Comparison of ENCODE assay signal across 21 cellular contexts in the genomic region with DNA sequence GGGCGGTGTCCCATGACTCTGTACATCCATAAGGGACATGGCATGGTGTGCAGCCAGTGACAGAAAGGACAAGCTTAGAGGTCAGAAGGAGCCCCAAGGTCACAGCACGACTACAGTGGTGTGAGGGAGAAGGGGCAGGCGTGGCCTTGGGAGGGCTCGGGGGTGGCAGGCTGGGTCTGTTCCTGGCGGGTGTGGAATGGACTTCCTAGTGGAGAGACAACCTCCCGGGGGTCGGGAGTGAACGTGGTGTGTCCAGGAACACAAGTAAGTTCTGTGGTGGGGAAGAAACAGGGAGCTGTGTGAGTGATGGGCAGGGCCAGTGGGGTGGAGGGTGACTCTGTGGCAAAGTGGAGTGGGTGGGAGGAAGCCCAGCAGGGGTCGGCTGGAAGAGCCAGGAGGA.
DNase-seq lines count a peak whose midpoint lies in the region; ATAC-seq, FAIRE-seq and TF ChIP-seq lines count a peak whose summit lies in the region.
"Had no signal": no experiment of that assay in that cellular context is flagged by ENCODE, and none has a peak within 500 bp of the region (broad histone marks: within the 10 kb centered on the region; RNA-seq: fewer than 3 reads in every experiment).

No MANE protein-coding gene starts in this region.

- H3K23me2 ChIP-seq in H1 (ENCODE audit: low read depth, low read length) = no peaks in the 10 kb centered on the region

- no peak overlapping the region for H2BK120ac ChIP-seq in H1 (replicated peaks; ENCODE audit: low read depth, low read length)
- no peak overlapping the region for H2BK120ac ChIP-seq in trophoblast cell (ENCODE audit: insufficient read depth, low read length, poor library complexity)

- H3K36me3 ChIP-seq in BLaER1 (no peaks in the 10 kb centered on the region), H1 (ENCODE audit: control insufficient read depth in 2 of 4, insufficient read depth in 4 of 4, low read length in 3 of 4) (no peaks in the 10 kb centered on the region), trophoblast cell (ENCODE audit: control insufficient read depth in 1 of 2, insufficient read depth in 2 of 2, low read length in 2 of 2) (no peaks in the 10 kb centered on the region), vagina (no peaks in the 10 kb centered on the region)
- H3K36me3 ChIP-seq: HAP-1 had no signal

- no peak overlapping the region for H3K56ac ChIP-seq in H1 (replicated peaks; ENCODE audit: insufficient read length, low read depth, low read length)

- TF ChIP-seq CTCF in H1 (IDR thresholded peaks at IDR 0.05; ENCODE audit: control extremely low read depth in 1 of 3, insufficient read depth in 1 of 3, low read depth in 1 of 3, low read length in 3 of 3) = no peak
- TF ChIP-seq CTCF in vagina (IDR thresholded peaks at IDR 0.05) = no peak
- TF ChIP-seq CTCF in GM13976 (IDR thresholded peaks at IDR 0.05; ENCODE audit: borderline replicate concordance, control extremely low read depth, extremely low read depth, insufficient read depth, missing control alignments) = no peak

- H4K91ac ChIP-seq in H1 (replicated peaks; ENCODE audit: insufficient read length, low read length) = peak overlapping the region; percentile 18
- H4K91ac ChIP-seq in trophoblast cell (ENCODE audit: low read depth, low read length) = no peak overlapping the region

- H3K23ac ChIP-seq in H1 (ENCODE audit: insufficient read length) (no peak overlapping the region), trophoblast cell (ENCODE audit: low read length) (no peak overlapping the region)

- H3K27me3 ChIP-seq in BLaER1 (no peaks in the 10 kb centered on the region), H1 (replicated peaks in 1 of 4; ENCODE audit: control insufficient read depth in 3 of 4, extremely low read depth in 1 of 4, insufficient read depth in 3 of 4, low read length in 3 of 4) (no peaks in the 10 kb centered on the region), trophoblast cell (ENCODE audit: insufficient read depth, low read length) (no peaks in the 10 kb centered on the region), vagina (no peaks in the 10 kb centered on the region)

- no peaks in the 10 kb centered on the region for H4K20me1 ChIP-seq in BLaER1
- H4K20me1 ChIP-seq in H1 (replicated peaks in 1 of 2; ENCODE audit: control insufficient read depth in 1 of 2, insufficient read depth in 2 of 2, low read length in 2 of 2) = no peaks in the 10 kb centered on the region

- H3K9me3 ChIP-seq in BLaER1 (0 out of 2 replicates have a peak, but pooled peaks cover 6% of the 10 kb centered on the region), H1 (ENCODE audit: insufficient read depth in 2 of 2, low read depth in 1 of 2, low read length in 1 of 2) (peaks cover 0 to 10% of the 10 kb centered on the region in 2 experiments; a peak in 2 of 4 replicates), trophoblast cell (ENCODE audit: insufficient read depth, low read depth, low read length) (peaks cover 9% of the 10 kb centered on the region), vagina (no peaks in the 10 kb centered on the region)
- H3K9me3 ChIP-seq: HAP-1 had no signal

- 70% methylated on average over 9 of the region's 9 CpGs; no CpG with 5 or more reads in 1 of the 2 experiments for WGBS in H1 (ENCODE audit: extremely low coverage in 1 of 2, insufficient coverage in 1 of 2, insufficient read length in 1 of 2, insufficient replicate concordance in 2 of 2, low coverage in 1 of 2, low lambda C conversion rate in 2 of 2, missing lambda C conversion rate in 1 of 2), 2 experiments
- whole genome bisulfite sequencing in trophoblast cell (ENCODE audit: extremely low coverage, insufficient coverage, insufficient read length) = no CpG with 5 or more reads among the region's 9 CpGs

- H3K4me1 ChIP-seq in BLaER1 (peaks cover 60% of the 10 kb centered on the region), H1 (replicated peaks in 1 of 4; ENCODE audit: control insufficient read depth in 3 of 4, insufficient read depth in 4 of 4, low read length in 3 of 4) (peaks cover 0 to 12% (median 2%) of the 10 kb centered on the region in 4 experiments; a peak in 4 of 7 replicates), trophoblast cell (ENCODE audit: control insufficient read depth in 1 of 2, insufficient read depth in 2 of 2, low read length in 2 of 2) (no peaks in the 10 kb centered on the region), vagina (no peaks in the 10 kb centered on the region)
- H3K4me1 ChIP-seq: HAP-1 had no signal

- H3K14ac ChIP-seq in H1 (ENCODE audit: insufficient read length) (no peak overlapping the region), trophoblast cell (ENCODE audit: low read length) (no peak overlapping the region)

- H3K9ac ChIP-seq in BLaER1 (no peak overlapping the region), H1 (replicated peaks in 1 of 4; ENCODE audit: extremely low read depth in 1 of 4, low read depth in 3 of 4, low read length in 3 of 4) (no peak overlapping the region), trophoblast cell (ENCODE audit: low read length) (no peak overlapping the region)

- H3K27me3 Mint-ChIP-seq in activated naive CD4-positive, alpha-beta T cell treated with anti-CD3 and anti-CD28 coated beads for 36 hours (ENCODE audit: low read depth) = peaks cover 3% of the 10 kb centered on the region
- H3K27me3 Mint-ChIP-seq: CD4-positive, CD25-positive, alpha-beta regulatory T cell had no signal

- no peaks in the 10 kb centered on the region for H3K36me3 Mint-ChIP-seq in activated naive CD4-positive, alpha-beta T cell treated with anti-CD3 and anti-CD28 coated beads for 36 hours (ENCODE audit: low read depth)
- H3K36me3 Mint-ChIP-seq: CD4-positive, CD25-positive, alpha-beta regulatory T cell had no signal

- no peak overlapping the region for H2BK5ac ChIP-seq in H1 (ENCODE audit: low read depth, low read length)
- no peak overlapping the region for H2BK5ac ChIP-seq in trophoblast cell (ENCODE audit: low read depth, low read length, poor library complexity)

- H2AFZ ChIP-seq in H1 (ENCODE audit: low read length) (no peak overlapping the region), trophoblast cell (ENCODE audit: insufficient read depth, low read length, poor library complexity) (no peak overlapping the region)
- H2AFZ ChIP-seq: GM23338 had no signal

- no peaks in the 10 kb centered on the region for H3K4me1 Mint-ChIP-seq in activated naive CD4-positive, alpha-beta T cell treated with anti-CD3 and anti-CD28 coated beads for 36 hours (ENCODE audit: low read depth)
- H3K4me1 Mint-ChIP-seq: CD4-positive, CD25-positive, alpha-beta regulatory T cell; CD8-positive, alpha-beta memory T cell had no signal

- DNase-seq in H1 (ENCODE audit: low read depth in 1 of 2, low spot score in 2 of 2) (no peak), mesenteric fat pad (ENCODE audit: low spot score) (peak; percentile 82), trophoblast cell (no peak), vagina (ENCODE audit: extremely low spot score in 2 of 2) (no peak), GM13976 (ENCODE audit: low spot score) (no peak)
- no peak for DNase-seq in activated naive CD4-positive, alpha-beta T cell treated with anti-CD3 and anti-CD28 coated beads for 36 hours
- DNase-seq: 8988T; C1 segment of cervical spinal cord; CD4-positive, CD25-positive, alpha-beta regulatory T cell; CD8-positive, alpha-beta memory T cell; COR-L47; DMS 273 treated with DMSO at 0.1 percent for 48 hours; DMS53; DND-41; EL had no signal

- H2BK15ac ChIP-seq in H1 (ENCODE audit: low read length) = no peak overlapping the region

- H3K79me1 ChIP-seq in H1 (ENCODE audit: low read depth, low read length) (no peaks in the 10 kb centered on the region), trophoblast cell (ENCODE audit: low read length) (no peaks in the 10 kb centered on the region)

- no peak overlapping the region for H3K4me3 ChIP-seq in BLaER1
- no peak overlapping the region for H3K4me3 ChIP-seq in H1 (ENCODE audit: extremely low read depth in 1 of 4, insufficient read depth in 2 of 4, low read depth in 3 of 4, low read length in 4 of 4)
- H3K4me3 ChIP-seq in trophoblast cell (ENCODE audit: low read depth, low read length) = peak overlapping the region; percentile 33
- no peak overlapping the region for H3K4me3 ChIP-seq in vagina
- H3K4me3 ChIP-seq: GM12878, GM23338, HAP-1 had no signal

- TF ChIP-seq POLR2A in H1 (IDR thresholded peaks at IDR 0.05; ENCODE audit: control extremely low read depth in 1 of 2, low read depth in 2 of 2, low read length in 2 of 2) = no peak
- TF ChIP-seq POLR2A in vagina (IDR thresholded peaks at IDR 0.05) = no peak

- H2BK20ac ChIP-seq in H1 (ENCODE audit: low read length) = no peak overlapping the region

- H3K79me2 ChIP-seq in H1 (ENCODE audit: control insufficient read depth in 1 of 2, insufficient read depth in 2 of 2, low read length in 2 of 2) = no peaks in the 10 kb centered on the region
- no peaks in the 10 kb centered on the region for H3K79me2 ChIP-seq in trophoblast cell (ENCODE audit: control insufficient read depth, insufficient read depth, low read length, poor library complexity)

- POLR2A ChIA-PET in H1 (lab: Charles Lee; ENCODE audit: partially characterized antibody) = no interaction called here

- H4K8ac ChIP-seq in H1 (ENCODE audit: extremely low read depth, insufficient read depth, low read length) (peak overlapping the region; percentile 51), trophoblast cell (ENCODE audit: low read depth, low read length) (no peak overlapping the region)

- CTCF ChIA-PET in H1 (lab: Charles Lee; ENCODE audit: partially characterized antibody) = no interaction called here
- CTCF ChIA-PET in activated naive CD4-positive, alpha-beta T cell treated with anti-CD3 and anti-CD28 coated beads for 36 hours (lab: Charles Lee) = no interaction called here

- intact Hi-C loops in vagina (cut with DNase I) = no loop called here
- intact Hi-C loops in activated naive CD4-positive, alpha-beta T cell treated with anti-CD3 and anti-CD28 coated beads for 36 hours (cut with micrococcal nuclease) = no loop called here

- TF ChIP-seq RAD21 in H1 (IDR thresholded peaks at IDR 0.05 in 1 of 2, conservative IDR thresholded peaks at IDR 0.05 in 1 of 2; ENCODE audit: low read depth in 2 of 2, low read length in 2 of 2) = no peak

- H3K4me3 Mint-ChIP-seq in activated naive CD4-positive, alpha-beta T cell treated with anti-CD3 and anti-CD28 coated beads for 36 hours = no peak overlapping the region
- H3K4me3 Mint-ChIP-seq: CD4-positive, CD25-positive, alpha-beta regulatory T cell; CD8-positive, alpha-beta memory T cell; GM23338 had no signal

- no peak overlapping the region for H4K12ac ChIP-seq in trophoblast cell (ENCODE audit: low read depth, low read length)

- H3K4ac ChIP-seq in H1 (replicated peaks; ENCODE audit: insufficient read length, low read depth, low read length) (no peak overlapping the region), trophoblast cell (ENCODE audit: low read depth, low read length) (no peak overlapping the region)

- H4K5ac ChIP-seq in H1 (ENCODE audit: insufficient read length, low read depth, low read length) = no peak overlapping the region

- no peak overlapping the region for H3K27ac Mint-ChIP-seq in activated naive CD4-positive, alpha-beta T cell treated with anti-CD3 and anti-CD28 coated beads for 36 hours
- H3K27ac Mint-ChIP-seq: CD8-positive, alpha-beta memory T cell; GM23338 had no signal

- H2BK12ac ChIP-seq in H1 (ENCODE audit: low read depth, low read length) (peak overlapping the region; percentile 75; the same call in 1 of the 2 replicates), trophoblast cell (ENCODE audit: low read length) (no peak overlapping the region)

- peak overlapping the region; percentile 29; the same call in 1 of the 2 replicates for H2AK5ac ChIP-seq in H1 (ENCODE audit: low read depth, low read length)
- H2AK5ac ChIP-seq in trophoblast cell (ENCODE audit: low read length) = no peak overlapping the region

- TF ChIP-seq EP300 in H1 (IDR thresholded peaks at IDR 0.05; ENCODE audit: borderline replicate concordance in 1 of 2, low read depth in 2 of 2, low read length in 2 of 2) = no peak

- no peaks in the 10 kb centered on the region for H3K9me3 Mint-ChIP-seq in activated naive CD4-positive, alpha-beta T cell treated with anti-CD3 and anti-CD28 coated beads for 36 hours
- H3K9me3 Mint-ChIP-seq: CD8-positive, alpha-beta memory T cell had no signal

- ATAC-seq in HG03280 (IDR thresholded peaks at IDR 0.05; ENCODE audit: unreplicated experiment) = no peak
- ATAC-seq: GM12878, GM23338 had no signal

- peak overlapping the region; percentile 69 for H3K4me2 ChIP-seq in BLaER1
- no peak overlapping the region for H3K4me2 ChIP-seq in H1 (ENCODE audit: insufficient read depth in 1 of 2, low read depth in 2 of 2, low read length in 2 of 2)
- H3K4me2 ChIP-seq in trophoblast cell (ENCODE audit: low read length) = no peak overlapping the region
- H3K4me2 ChIP-seq: GM23338 had no signal

- no peak for FAIRE-seq in H1 (lab: Jason Lieb, UNC)
- FAIRE-seq: GM12878 had no signal

- in situ Hi-C loops in GM13976 (cut with MboI; ENCODE audit: low sequenced_read_pairs, unreplicated experiment) = no loop called here

- H3K18ac ChIP-seq in H1 (ENCODE audit: extremely low read depth, low read length) (no peak overlapping the region), trophoblast cell (ENCODE audit: low read length) (no peak overlapping the region)

- peak overlapping the region; percentile 31; the same call in 1 of the 2 replicates for H3K27ac ChIP-seq in BLaER1
- no peak overlapping the region for H3K27ac ChIP-seq in H1 (ENCODE audit: low read depth, low read length)
- H3K27ac ChIP-seq in trophoblast cell (ENCODE audit: low read depth, low read length) = no peak overlapping the region
- H3K27ac ChIP-seq in vagina = no peak overlapping the region
- H3K27ac ChIP-seq: HL-60 had no signal
